Comparison of ENCODE assay signal across 25 cellular contexts in the genomic region with DNA sequence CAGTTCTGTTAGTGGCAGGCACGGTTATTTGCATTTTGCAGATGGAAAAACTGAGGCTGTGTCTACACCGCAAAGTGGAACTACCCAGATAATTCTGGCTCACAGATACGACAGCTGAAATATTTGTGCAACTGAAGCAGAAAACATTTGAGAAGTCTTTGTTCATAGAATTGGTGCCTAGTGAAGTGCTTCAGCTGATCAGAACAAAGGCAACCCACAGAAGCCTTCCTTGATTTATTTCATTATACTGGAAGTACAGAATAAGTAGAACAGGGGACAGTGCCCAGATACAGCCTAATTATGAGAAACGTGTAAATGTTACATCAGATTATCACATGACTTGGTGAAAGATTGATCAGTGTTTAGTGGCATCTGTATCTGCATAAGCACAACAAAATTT.
"Had no signal": no experiment of that assay in that cellular context is flagged by ENCODE, and none has a peak within 500 bp of the region (broad histone marks: within the 10 kb centered on the region; RNA-seq: fewer than 3 reads in every experiment).

No MANE protein-coding gene starts in this region.

- H3K9me3 ChIP-seq: heart right ventricle, left ventricle myocardium inferior, mucosa of descending colon, ovary, prostate gland, spleen, thoracic aorta, tibial artery, upper lobe of right lung had no signal

- FAIRE-seq: urothelium cell line had no signal

- H3K4me3 ChIP-seq: heart right ventricle, hepatocyte, left ventricle myocardium inferior, lung, mucosa of descending colon, ovary, prostate gland, skin epidermis, spleen, thoracic aorta, tibial artery, upper lobe of right lung had no signal

- DNase-seq: heart right ventricle; islet precursor cell; left ventricle myocardium inferior; midbrain; mucosa of descending colon; naive thymus-derived CD4-positive, alpha-beta T cell; ovary; posterior cingulate gyrus; retina; right cardiac atrium; spleen; stimulated activated CD4-positive, alpha-beta T cell treated with anti-CD3 and anti-CD28 coated beads, Interleukin-2, amount 100 ng/mL, for 48 hours; stimulated activated CD4-positive, alpha-beta T cell treated with anti-CD3 and anti-CD28 coated beads, Interleukin-4, amount 100 ng/mL, for 4 hours; stimulated activated CD8-positive, alpha-beta memory T cell treated with anti-CD3 and anti-CD28 coated beads, Interleukin-4, amount 100 ng/mL, for 48 hours; stimulated activated naive CD4-positive, alpha-beta T cell treated with Interleukin-2 at 50 U/mL for 16 hours; stimulated activated naive CD8-positive, alpha-beta T cell treated with anti-CD3 and anti-CD28 coated beads, Interleukin-15, amount 100 ng/mL, for 72 hours; tibial artery; trophoblast cell; upper lobe of right lung had no signal

- H3K27me3 ChIP-seq: heart right ventricle, hepatocyte, ovary, spleen, tibial artery, upper lobe of right lung had no signal

- H3K36me3 ChIP-seq: ovary, prostate gland had no signal

- H3K27ac ChIP-seq: heart right ventricle, hepatocyte, left ventricle myocardium inferior, ovary, prostate gland, skin epidermis, spleen, thoracic aorta, tibial artery, upper lobe of right lung had no signal

- H3K4me1 ChIP-seq: prostate gland, upper lobe of right lung had no signal
